13 cellular contexts compared by ENCODE assay signal in genomic region chr2:54048117-54048785, GRCh38.
DNase-seq lines count a peak whose midpoint lies in the region; ATAC-seq and TF ChIP-seq lines count a peak whose summit lies in the region.
"Had no signal": no experiment of that assay in that cellular context is flagged by ENCODE, and none has a peak within 500 bp of the region (broad histone marks: within the 10 kb centered on the region; RNA-seq: fewer than 3 reads in every experiment).

No MANE protein-coding gene starts in this region.

- no peaks in the 10 kb centered on the region for H3K79me1 ChIP-seq in IMR-90 (ENCODE audit: low read depth in 1 of 2, low read length in 2 of 2)

- no peak overlapping the region for H2BK5ac ChIP-seq in IMR-90 (ENCODE audit: low read depth, low read length, poor library complexity, severe bottlenecking)

- CTCF ChIA-PET in IMR-90 (lab: Yijun Ruan, JAX) = interaction anchor here (1.1 kb wide), 1 partner anchor 33 kb away, joined by 3 read pairs; no protein-coding TSS in a partner anchor
- CTCF ChIA-PET in activated CD8-positive, alpha-beta T cell treated with anti-CD3 and anti-CD28 coated beads for 36 hours (lab: Charles Lee) = interaction anchor here (0.7 kb wide), 1 partner anchor 36 kb away, joined by 3 read pairs; no protein-coding TSS in a partner anchor

- no peak overlapping the region for H3K4ac ChIP-seq in IMR-90 (ENCODE audit: low read depth, low read length)

- H2BK120ac ChIP-seq in IMR-90 (ENCODE audit: low read depth, low read length) = no peak overlapping the region

- dilution Hi-C loops in IMR-90 (cut with HindIII; ENCODE audit: low sequenced_read_pairs, unreplicated experiment) = no loop called here

- H3K36me3 ChIP-seq in IMR-90 (ENCODE audit: control insufficient read depth, insufficient read depth, low read length) = peaks cover 2% of the 10 kb centered on the region; the same call in 1 of the 2 replicates
- H3K36me3 ChIP-seq: thyroid gland had no signal

- intact Hi-C loops in IMR-90 (cut with micrococcal nuclease) (no loop called here), natural killer cell (cut with micrococcal nuclease) (loop anchor here (2.0 kb wide), 1 partner anchor 53 kb away; no protein-coding TSS in a partner anchor)
- intact Hi-C loops in activated CD8-positive, alpha-beta T cell treated with anti-CD3 and anti-CD28 coated beads for 36 hours (cut with micrococcal nuclease) = no loop called here

- no peak overlapping the region for H3K27ac ChIP-seq in IMR-90 (ENCODE audit: insufficient read depth, low read length)
- H3K27ac ChIP-seq: pancreas had no signal

- no peak overlapping the region for H3K4me2 ChIP-seq in IMR-90 (ENCODE audit: low read depth, low read length)

- no peak overlapping the region for H3K9ac ChIP-seq in IMR-90 (ENCODE audit: low read depth, low read length)

- TF ChIP-seq CTCF in IMR-90 (conservative IDR thresholded peaks at IDR 0.05; ENCODE audit: low read depth, low read length) (no peak), natural killer cell (IDR thresholded peaks at IDR 0.05) (no peak)
- TF ChIP-seq CTCF in activated CD8-positive, alpha-beta T cell treated with anti-CD3 and anti-CD28 coated beads for 36 hours (IDR thresholded peaks at IDR 0.05) = no peak

- H2BK15ac ChIP-seq in IMR-90 (ENCODE audit: low read depth, low read length) = no peak overlapping the region

- H4K8ac ChIP-seq in IMR-90 (ENCODE audit: low read depth in 2 of 2, low read length in 2 of 2) = no peak overlapping the region

- no peaks in the 10 kb centered on the region for H3K27me3 Mint-ChIP-seq in activated CD8-positive, alpha-beta T cell treated with anti-CD3 and anti-CD28 coated beads for 36 hours
- no peaks in the 10 kb centered on the region for H3K27me3 Mint-ChIP-seq in natural killer cell (ENCODE audit: low read depth in 2 of 2)

- H3K36me3 Mint-ChIP-seq in activated CD8-positive, alpha-beta T cell treated with anti-CD3 and anti-CD28 coated beads for 36 hours (ENCODE audit: low read depth) = peaks cover 17% of the 10 kb centered on the region
- H3K36me3 Mint-ChIP-seq in natural killer cell = no peaks in the 10 kb centered on the region

- no peak overlapping the region for H3K27ac Mint-ChIP-seq in activated CD8-positive, alpha-beta T cell treated with anti-CD3 and anti-CD28 coated beads for 36 hours
- peak overlapping the region; percentile 59 to 78 for H3K27ac Mint-ChIP-seq in natural killer cell

- BruUV-seq in IMR-90 (replicated peaks; lab: Mats Ljungman, UMichigan) = no TSS peak

- no CpG with 5 or more reads among the region's 2 CpGs for WGBS in IMR-90 (ENCODE audit: extremely low coverage in 2 of 2, insufficient read length in 1 of 2), 2 experiments

- no peaks in the 10 kb centered on the region for H3K27me3 ChIP-seq in IMR-90 (ENCODE audit: control insufficient read depth, insufficient read depth, low read length)
- H3K27me3 ChIP-seq: pancreas, thyroid gland had no signal

- H3K4me3 Mint-ChIP-seq in activated CD8-positive, alpha-beta T cell treated with anti-CD3 and anti-CD28 coated beads for 36 hours = no peak overlapping the region
- no peak overlapping the region for H3K4me3 Mint-ChIP-seq in natural killer cell

- POLR2A ChIA-PET in IMR-90 (lab: Charles Lee; ENCODE audit: unreplicated experiment) = no interaction called here
- POLR2A ChIA-PET in activated CD8-positive, alpha-beta T cell treated with anti-CD3 and anti-CD28 coated beads for 36 hours (lab: Charles Lee) = interaction anchor here (0.7 kb wide), 1 partner anchor 79 kb away, joined by 3 read pairs; no protein-coding TSS in a partner anchor

- TF ChIP-seq POLR2A in IMR-90 (IDR thresholded peaks at IDR 0.05; ENCODE audit: low read depth, low read length) = no peak

- no peak overlapping the region for H3K23ac ChIP-seq in IMR-90 (ENCODE audit: low read depth, low read length)

- no peak overlapping the region for H3K14ac ChIP-seq in IMR-90 (replicated peaks; ENCODE audit: low read depth, low read length)

- no peak overlapping the region for H3K18ac ChIP-seq in IMR-90 (ENCODE audit: low read depth, low read length)

- H3K9me3 Mint-ChIP-seq in activated CD8-positive, alpha-beta T cell treated with anti-CD3 and anti-CD28 coated beads for 36 hours = peaks cover 7% of the 10 kb centered on the region
- no peaks in the 10 kb centered on the region for H3K9me3 Mint-ChIP-seq in natural killer cell

- H4K91ac ChIP-seq in IMR-90 (ENCODE audit: insufficient read depth, low read depth, low read length) = no peak overlapping the region

- no peak for TF ChIP-seq RAD21 in IMR-90 (IDR thresholded peaks at IDR 0.05; ENCODE audit: low read length)

- H4K20me1 ChIP-seq in IMR-90 (ENCODE audit: insufficient read depth, low read length) = no peaks in the 10 kb centered on the region

- no peaks in the 10 kb centered on the region for H3K9me1 ChIP-seq in IMR-90 (ENCODE audit: insufficient read depth, low read length)

- peaks cover 4% of the 10 kb centered on the region; the same call in 1 of the 2 replicates for H3K9me3 ChIP-seq in IMR-90 (ENCODE audit: control insufficient read depth, insufficient read depth, low read length)
- H3K9me3 ChIP-seq: pancreas, thyroid gland had no signal

- H2AK9ac ChIP-seq in IMR-90 (replicated peaks; ENCODE audit: low read depth, low read length, poor library complexity) = no peak overlapping the region

- ATAC-seq in IMR-90 (ENCODE audit: low read depth) (peak; percentile 50), natural killer cell (peak; percentile 86 to 91 (median 87)), GM19463 (IDR thresholded peaks at IDR 0.05; ENCODE audit: unreplicated experiment) (no peak), HG03342 (IDR thresholded peaks at IDR 0.05; ENCODE audit: unreplicated experiment) (no peak)
- ATAC-seq in activated CD8-positive, alpha-beta T cell treated with anti-CD3 and anti-CD28 coated beads for 36 hours = peak; percentile 86
- ATAC-seq: pancreas had no signal

- no peak overlapping the region for H3K4me3 ChIP-seq in IMR-90 (ENCODE audit: insufficient read depth, low read depth, low read length)
- H3K4me3 ChIP-seq: pancreas, thyroid gland had no signal

- H3K56ac ChIP-seq in IMR-90 (ENCODE audit: extremely low read depth, insufficient read depth, low read length) = no peak overlapping the region

- peaks cover 22% of the 10 kb centered on the region for H3K4me1 Mint-ChIP-seq in activated CD8-positive, alpha-beta T cell treated with anti-CD3 and anti-CD28 coated beads for 36 hours (ENCODE audit: low read depth)
- peaks cover 29 to 45% of the 10 kb centered on the region in 2 donors for H3K4me1 Mint-ChIP-seq in natural killer cell

- no peak overlapping the region for H4K5ac ChIP-seq in IMR-90 (ENCODE audit: low read depth, low read length)

- no peak overlapping the region for H2BK20ac ChIP-seq in IMR-90 (ENCODE audit: low read depth, low read length)

- DNase-seq in activated CD4-positive, alpha-beta T cell treated with anti-CD3 and anti-CD28 coated beads for 48 hours = peak; percentile 12
- no peak for DNase-seq in activated CD4-positive, alpha-beta T cell treated with anti-CD3 and anti-CD28 coated beads, Interleukin-2, amount 50 U/mL, for 48 hours
- DNase-seq in IMR-90 (no peak), natural killer cell (no peak)
- DNase-seq in activated CD8-positive, alpha-beta T cell treated with anti-CD3 and anti-CD28 coated beads for 36 hours = peak; percentile 32
- DNase-seq in stimulated activated CD4-positive, alpha-beta T cell treated with anti-CD3 and anti-CD28 coated beads, Interleukin-15, amount 100 ng/mL, for 24 hours = no peak
- DNase-seq: Calu3; effector CD4-positive, alpha-beta T cell; Kasumi-1; pancreas had no signal

- in situ Hi-C loops in IMR-90 (cut with MboI; ENCODE audit: low sequenced_read_pairs) = no loop called here

- H2AFZ ChIP-seq in IMR-90 (replicated peaks; ENCODE audit: low read length, poor library complexity) = no peak overlapping the region

- H3K4me1 ChIP-seq in IMR-90 (ENCODE audit: control insufficient read depth, insufficient read depth, low read length) = no peaks in the 10 kb centered on the region
- H3K4me1 ChIP-seq: pancreas had no signal

- no peak overlapping the region for H2AK5ac ChIP-seq in IMR-90 (ENCODE audit: low read depth, low read length)

TF ChIP-seq in IMR-90, 13 proteins besides CTCF, POLR2A, EP300 and RAD21:
- TF ChIP-seq FOS (IDR thresholded peaks at IDR 0.05; ENCODE audit: low read depth, low read length) (no peak), ELK1 (IDR thresholded peaks at IDR 0.05; ENCODE audit: borderline replicate concordance, low read depth, low read length) (no peak)

Comparison
In these comparisons a context has a peak if more than half of its experiments do, and no peak if none do; other contexts are left out.
1. DNase-seq: peak in activated CD4-positive, alpha-beta T cell treated with anti-CD3 and anti-CD28 coated beads for 48 hours (single experiment) and activated CD8-positive, alpha-beta T cell treated with anti-CD3 and anti-CD28 coated beads for 36 hours (single experiment); none in activated CD4-positive, alpha-beta T cell treated with anti-CD3 and anti-CD28 coated beads, Interleukin-2, amount 50 U/mL, for 48 hours (0 of 2), IMR-90 (single experiment), natural killer cell (single experiment) and stimulated activated CD4-positive, alpha-beta T cell treated with anti-CD3 and anti-CD28 coated beads, Interleukin-15, amount 100 ng/mL, for 24 hours (single experiment).
2. ATAC-seq: peak in IMR-90 (single experiment), activated CD8-positive, alpha-beta T cell treated with anti-CD3 and anti-CD28 coated beads for 36 hours (single experiment) and natural killer cell (3 of 3); none in GM19463 (single experiment) and HG03342 (single experiment).